ENCODE assay signal across 10 cellular contexts in the genomic region with DNA sequence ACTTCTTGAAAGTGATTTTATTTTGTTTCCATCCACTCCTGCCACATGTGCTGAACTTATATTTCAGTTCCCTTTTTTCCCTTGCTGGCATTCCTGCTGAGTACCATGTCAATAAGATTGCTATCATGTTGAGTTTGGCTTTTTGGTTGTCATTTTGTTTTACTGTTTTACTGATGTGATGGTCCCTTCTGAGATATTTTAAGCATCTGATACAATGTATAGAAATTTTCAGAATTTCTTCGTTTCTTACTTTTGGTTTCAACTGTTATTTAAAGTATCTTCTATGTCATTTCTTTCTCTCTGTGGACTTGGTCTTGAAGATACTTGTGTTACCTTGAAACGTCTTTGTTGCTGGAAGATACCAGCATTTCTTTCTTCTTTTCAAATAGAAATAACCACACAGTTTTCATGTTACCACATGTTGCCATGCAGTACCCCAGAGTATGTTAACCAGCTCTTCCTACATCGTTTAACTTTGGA. TPM values are rescaled to one million over a fixed set of nuclear protein-coding genes. Genes with fewer than 3 reads are reported as not detected.
DNase-seq lines count a peak whose midpoint lies in the region; ATAC-seq lines count a peak whose summit lies in the region.
"Had no signal": no experiment of that assay in that cellular context is flagged by ENCODE, and none has a peak within 500 bp of the region (broad histone marks: within the 10 kb centered on the region; RNA-seq: fewer than 3 reads in every experiment).

No MANE protein-coding gene starts in this region.

- H3K27ac Mint-ChIP-seq in activated CD8-positive, alpha-beta memory T cell treated with anti-CD3 and anti-CD28 coated beads, Interleukin-2, amount 10 ng/mL, durations not matched to agents 7 days and 5 days: peak overlapping the region; percentile 36
- peak overlapping the region; percentile 64 for H3K27ac Mint-ChIP-seq in stimulated activated effector memory CD8-positive, alpha-beta T cell treated with anti-CD3 and anti-CD28 coated beads, Interleukin-12 subunit alpha, Interleukin-12 subunit beta, amount 100 ng/mL, for 72 hours

- peaks cover 4% of the 10 kb centered on the region for H3K9me3 Mint-ChIP-seq in activated CD8-positive, alpha-beta memory T cell treated with anti-CD3 and anti-CD28 coated beads, Interleukin-2, amount 10 ng/mL, durations not matched to agents 7 days and 5 days (ENCODE audit: low read depth)
- no peaks in the 10 kb centered on the region for H3K9me3 Mint-ChIP-seq in stimulated activated effector memory CD8-positive, alpha-beta T cell treated with anti-CD3 and anti-CD28 coated beads, Interleukin-12 subunit alpha, Interleukin-12 subunit beta, amount 100 ng/mL, for 72 hours

- H3K4me3 Mint-ChIP-seq in activated CD8-positive, alpha-beta memory T cell treated with anti-CD3 and anti-CD28 coated beads, Interleukin-2, amount 10 ng/mL, durations not matched to agents 7 days and 5 days: peak overlapping the region; percentile 53
- H3K4me3 Mint-ChIP-seq in stimulated activated effector memory CD8-positive, alpha-beta T cell treated with anti-CD3 and anti-CD28 coated beads, Interleukin-12 subunit alpha, Interleukin-12 subunit beta, amount 100 ng/mL, for 72 hours: peak overlapping the region; percentile 41

- H3K36me3 Mint-ChIP-seq in activated CD8-positive, alpha-beta memory T cell treated with anti-CD3 and anti-CD28 coated beads, Interleukin-2, amount 10 ng/mL, durations not matched to agents 7 days and 5 days: peaks cover 69% of the 10 kb centered on the region
- peaks cover 11% of the 10 kb centered on the region for H3K36me3 Mint-ChIP-seq in stimulated activated effector memory CD8-positive, alpha-beta T cell treated with anti-CD3 and anti-CD28 coated beads, Interleukin-12 subunit alpha, Interleukin-12 subunit beta, amount 100 ng/mL, for 72 hours

- peak; percentile 16 for ATAC-seq in activated CD8-positive, alpha-beta memory T cell treated with anti-CD3 and anti-CD28 coated beads, Interleukin-2, amount 10 ng/mL, durations not matched to agents 7 days and 5 days
- peak; percentile 77 for ATAC-seq in GM21825 (IDR thresholded peaks at IDR 0.05; ENCODE audit: unreplicated experiment)
- ATAC-seq in HG03469 (IDR thresholded peaks at IDR 0.05; ENCODE audit: unreplicated experiment): peak; percentile 76
- no peak for ATAC-seq in stimulated activated effector memory CD8-positive, alpha-beta T cell treated with anti-CD3 and anti-CD28 coated beads, Interleukin-12 subunit alpha, Interleukin-12 subunit beta, amount 100 ng/mL, for 72 hours

- CTCF ChIA-PET in activated CD8-positive, alpha-beta memory T cell treated with anti-CD3 and anti-CD28 coated beads, Interleukin-2, amount 10 ng/mL, durations not matched to agents 7 days and 5 days (lab: Charles Lee): interaction anchor here (1.0 to 2.0 kb wide), 5 partner anchors 8 to 31 kb away, joined by 3 to 7 read pairs (median 5); no protein-coding TSS in a partner anchor

- no peak for DNase-seq in activated CD8-positive, alpha-beta memory T cell treated with anti-CD3 and anti-CD28 coated beads, Interleukin-2, amount 10 ng/mL, durations not matched to agents 7 days and 5 days
- DNase-seq in activated CD8-positive, alpha-beta memory T cell treated with anti-CD3 and anti-CD28 coated beads, Interleukin-2, amount 50 U/mL, for 4 hours: no peak
- DNase-seq in stimulated activated effector memory CD8-positive, alpha-beta T cell treated with anti-CD3 and anti-CD28 coated beads, Interleukin-12 subunit alpha, Interleukin-12 subunit beta, amount 100 ng/mL, for 72 hours (ENCODE audit: low spot score in 2 of 2): no peak
- no peak for DNase-seq in HUDEP-2 (lab: John Stamatoyannopoulos, UW; ENCODE audit: unreplicated experiment in 76 of 76)
- DNase-seq in SK-N-DZ (ENCODE audit: low spot score): no peak
- DNase-seq in SHP77 treated with DMSO at 0.1 percent for 48 hours (lab: John Stamatoyannopoulos, UW): no peak
- DNase-seq: NCI-H1436 treated with DMSO at 0.1 percent for 48 hours had no signal

- H3K27me3 Mint-ChIP-seq in activated CD8-positive, alpha-beta memory T cell treated with anti-CD3 and anti-CD28 coated beads, Interleukin-2, amount 10 ng/mL, durations not matched to agents 7 days and 5 days: no peaks in the 10 kb centered on the region

- peaks cover 23% of the 10 kb centered on the region for H3K4me1 Mint-ChIP-seq in activated CD8-positive, alpha-beta memory T cell treated with anti-CD3 and anti-CD28 coated beads, Interleukin-2, amount 10 ng/mL, durations not matched to agents 7 days and 5 days
- peaks cover 34% of the 10 kb centered on the region for H3K4me1 Mint-ChIP-seq in stimulated activated effector memory CD8-positive, alpha-beta T cell treated with anti-CD3 and anti-CD28 coated beads, Interleukin-12 subunit alpha, Interleukin-12 subunit beta, amount 100 ng/mL, for 72 hours

RNA-seq across cellular contexts. Expression of a gene that starts 14.1 kb away (rescaled TPM):
- 10 to 100 TPM; 31.6 to 51.9 TPM for total RNA-seq in activated CD8-positive, alpha-beta memory T cell treated with anti-CD3 and anti-CD28 coated beads, Interleukin-2, amount 10 ng/mL, durations not matched to agents 7 days and 5 days
- polyA plus RNA-seq in SK-N-DZ (2014; cell fraction: cytosol; rRNA removed): not detected in 2 replicates
- not detected in 2 replicates for polyA plus RNA-seq in SK-N-DZ (2014; cell fraction: nucleus; rRNA removed)
- total RNA-seq: ascending aorta had no signal

RNA-seq across cellular contexts. Expression of a gene that starts 31.5 kb away (rescaled TPM):
- total RNA-seq in activated CD8-positive, alpha-beta memory T cell treated with anti-CD3 and anti-CD28 coated beads, Interleukin-2, amount 10 ng/mL, durations not matched to agents 7 days and 5 days: 10 to 100 TPM; 18.9 TPM
- polyA plus RNA-seq in SK-N-DZ (2014; cell fraction: cytosol; rRNA removed): 5.4 and 8.9 TPM in 2 replicates
- polyA plus RNA-seq in SK-N-DZ (2014; cell fraction: nucleus; rRNA removed): 11.4 and 12.4 TPM in 2 replicates
